ENCODE assay signal across 9 cellular contexts in the genomic region with DNA sequence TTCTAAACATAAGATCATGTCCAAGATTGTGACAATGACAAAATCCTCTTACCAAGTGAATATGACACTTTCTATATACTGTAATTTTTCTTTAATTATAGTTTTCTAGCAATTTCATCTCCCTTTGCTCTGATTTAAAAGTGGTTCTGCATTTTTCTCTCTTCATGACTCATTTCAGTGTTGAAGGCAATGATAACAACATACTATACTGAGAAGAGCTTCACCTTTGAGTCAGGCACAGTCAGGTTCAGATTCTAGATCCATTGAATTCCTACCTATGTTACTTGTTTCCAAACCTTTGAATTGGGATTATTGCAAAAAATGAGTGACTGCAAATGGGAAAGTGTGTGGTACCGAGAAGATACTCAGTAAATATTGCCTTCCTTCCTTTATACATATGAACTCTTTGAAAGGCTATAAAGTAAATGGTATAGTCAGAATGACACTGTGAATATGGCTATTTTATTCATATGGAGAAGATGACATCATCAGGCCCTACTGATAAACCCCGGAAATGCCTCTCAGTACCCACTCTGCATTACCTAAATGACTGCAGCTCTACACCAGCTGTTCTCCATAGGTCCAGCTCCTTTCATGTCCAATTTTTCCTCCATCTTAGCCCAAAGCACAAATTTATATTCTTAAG.
A peak's percentile ranks its signal among the peaks of the same experiment; 100 is the strongest.
DNase-seq lines count a peak whose midpoint lies in the region; ATAC-seq, FAIRE-seq and TF ChIP-seq lines count a peak whose summit lies in the region.
"Had no signal": no experiment of that assay in that cellular context is flagged by ENCODE, and none has a peak within 500 bp of the region (broad histone marks: within the 10 kb centered on the region; RNA-seq: fewer than 3 reads in every experiment).

No MANE protein-coding gene starts in this region.

- no peak for TF ChIP-seq RAD21 in HepG2 (CRISPR knock-in tag; IDR thresholded peaks at IDR 0.05)

- no peaks in the 10 kb centered on the region for H4K20me1 ChIP-seq in HepG2 (ENCODE audit: insufficient read depth, low read length)

- no peaks in the 10 kb centered on the region for H3K79me2 ChIP-seq in HepG2 (ENCODE audit: insufficient read depth, low read length)
- no peaks in the 10 kb centered on the region for H3K79me2 ChIP-seq in mesendoderm (ENCODE audit: control insufficient read depth, insufficient read depth, low read length)

- CTCF ChIA-PET in HepG2 (lab: Yijun Ruan, JAX; ENCODE audit: low intra/inter-chr PET ratio, low total read pairs), result no interaction called here

- ATAC-seq in HepG2, result no peak
- no peak for ATAC-seq in right lobe of liver
- ATAC-seq in HG02588 (IDR thresholded peaks at IDR 0.05; ENCODE audit: unreplicated experiment), result peak; percentile 71
- peak; percentile 94 for ATAC-seq in HG03565 (IDR thresholded peaks at IDR 0.05; ENCODE audit: unreplicated experiment)
- peak; percentile 93 for ATAC-seq in stimulated activated naive CD8-positive, alpha-beta T cell treated with anti-CD3 and anti-CD28 coated beads, Interleukin-15, Interleukin-2, amounts not matched to agents 100 U/mL and 50 U/mL, for 24 hours
- ATAC-seq: Panc1 had no signal

- in situ Hi-C loops in HepG2 (cut with HindIII; ENCODE audit: extremely low pct_ligation_motif_present, low pct_unique_long_range_greater_than_20kb), result no loop called here

- no peak overlapping the region for H3K18ac ChIP-seq in mesendoderm (ENCODE audit: low read length)

- H3K9me3 ChIP-seq in HepG2 (ENCODE audit: low read length) (no peaks in the 10 kb centered on the region), right lobe of liver (no peaks in the 10 kb centered on the region), esophagus muscularis mucosa (no peaks in the 10 kb centered on the region)

- no peak overlapping the region for H2BK5ac ChIP-seq in mesendoderm (ENCODE audit: low read length)

- H3K23ac ChIP-seq in mesendoderm (ENCODE audit: low read length), result no peak overlapping the region

- H3K27me3 ChIP-seq in HepG2 (ENCODE audit: control insufficient read depth in 1 of 2, insufficient read depth in 2 of 2, low read length in 2 of 2) (no peaks in the 10 kb centered on the region), right lobe of liver (no peaks in the 10 kb centered on the region), esophagus muscularis mucosa (no peaks in the 10 kb centered on the region), mesendoderm (ENCODE audit: insufficient read depth, low read length, poor library complexity) (no peaks in the 10 kb centered on the region)

- no peak overlapping the region for H3K4me2 ChIP-seq in HepG2 (ENCODE audit: low read depth, low read length)
- H3K4me2 ChIP-seq in mesendoderm (ENCODE audit: low read length), result no peak overlapping the region

- TF ChIP-seq CTCF in HepG2 (CRISPR knock-in tag; IDR thresholded peaks at IDR 0.05) (no peak), right lobe of liver (IDR thresholded peaks at IDR 0.05) (no peak), esophagus muscularis mucosa (IDR thresholded peaks at IDR 0.05) (no peak)

- H3K4me3 ChIP-seq in HepG2 (replicated peaks in 1 of 3; ENCODE audit: insufficient read depth in 1 of 3, low read depth in 2 of 3, low read length in 3 of 3) (no peak overlapping the region), right lobe of liver (no peak overlapping the region), esophagus muscularis mucosa (no peak overlapping the region), mesendoderm (ENCODE audit: low read length) (no peak overlapping the region)

- H4K5ac ChIP-seq in mesendoderm (ENCODE audit: low read length), result no peak overlapping the region

- no peak for TF ChIP-seq EP300 in HepG2 (IDR thresholded peaks at IDR 0.05; ENCODE audit: low read depth in 2 of 2, low read length in 2 of 2)
- TF ChIP-seq EP300 in HepG2 (CRISPR knock-in tag; IDR thresholded peaks at IDR 0.05; ENCODE audit: borderline replicate concordance), result no peak
- TF ChIP-seq EP300 in esophagus muscularis mucosa (IDR thresholded peaks at IDR 0.05), result no peak

- H3K9ac ChIP-seq in HepG2 (ENCODE audit: insufficient read depth, low read depth, low read length) (no peak overlapping the region), mesendoderm (ENCODE audit: low read length) (no peak overlapping the region)

- BruUV-seq in HepG2 (replicated peaks; lab: Mats Ljungman, UMichigan), result no TSS peak

- intact Hi-C loops in HepG2 (cut with micrococcal nuclease; ENCODE audit: unreplicated experiment) (no loop called here), right lobe of liver (cut with DNase I) (no loop called here), esophagus muscularis mucosa (cut with DNase I) (no loop called here)

- TF ChIP-seq POLR2A in HepG2 (IDR thresholded peaks at IDR 0.05; ENCODE audit: insufficient read depth in 1 of 2, low read depth in 2 of 2, low read length in 2 of 2) (no peak), right lobe of liver (IDR thresholded peaks at IDR 0.05) (no peak), esophagus muscularis mucosa (IDR thresholded peaks at IDR 0.05; ENCODE audit: low read depth) (no peak)

- no peak overlapping the region for H3K27ac ChIP-seq in HepG2 (ENCODE audit: extremely low read length, insufficient read depth, low read length)
- no peak overlapping the region for H3K27ac ChIP-seq in right lobe of liver
- no peak overlapping the region for H3K27ac ChIP-seq in esophagus muscularis mucosa (replicated peaks in 1 of 4)
- no peak overlapping the region for H3K27ac ChIP-seq in mesendoderm (ENCODE audit: low read depth, low read length)

- no peak overlapping the region for H2AFZ ChIP-seq in HepG2 (ENCODE audit: low read length)

- DNase-seq in HepG2 (ENCODE audit: low spot score) (no peak), right lobe of liver (no peak), esophagus muscularis mucosa (ENCODE audit: extremely low spot score) (no peak), activated gamma-delta T cell treated with Interleukin-2 at 50 U/mL for 16 hours (no peak), mesendoderm (no peak)
- DNase-seq in stimulated activated naive CD8-positive, alpha-beta T cell treated with anti-CD3 and anti-CD28 coated beads, Interleukin-15, Interleukin-2, amounts not matched to agents 100 U/mL and 50 U/mL, for 24 hours, result no peak

- FAIRE-seq in HepG2 (lab: Jason Lieb, UNC), result no peak

- H3K4me1 ChIP-seq in HepG2 (ENCODE audit: insufficient read depth, low read length), result peaks cover 13% of the 10 kb centered on the region; the same call in 1 of the 2 replicates
- no peaks in the 10 kb centered on the region for H3K4me1 ChIP-seq in right lobe of liver
- peaks cover 13 to 17% (median 15%) of the 10 kb centered on the region in 4 donors for H3K4me1 ChIP-seq in esophagus muscularis mucosa
- H3K4me1 ChIP-seq in mesendoderm (ENCODE audit: control insufficient read depth, low read depth, low read length), result no peaks in the 10 kb centered on the region

- 64% methylated on average over 2 of the region's 2 CpGs for WGBS in HepG2 (ENCODE audit: low lambda C conversion rate)
- WGBS in right lobe of liver (ENCODE audit: insufficient coverage, low coverage, low lambda C conversion rate, missing lambda C conversion rate), result 70% methylated on average over 2 of the region's 2 CpGs
- 92% methylated on average over 2 of the region's 2 CpGs for WGBS in esophagus muscularis mucosa
- no CpG with 5 or more reads among the region's 2 CpGs for WGBS in mesendoderm (ENCODE audit: extremely low coverage, insufficient coverage, low lambda C conversion rate)

- no peak overlapping the region for H2BK15ac ChIP-seq in mesendoderm (replicated peaks; ENCODE audit: low read depth)

- no peak overlapping the region for H3K56ac ChIP-seq in mesendoderm (ENCODE audit: low read length)

- H4K8ac ChIP-seq in mesendoderm (ENCODE audit: low read depth, low read length), result no peak overlapping the region

- POLR2A ChIA-PET in HepG2 (lab: Yijun Ruan, JAX), result no interaction called here

- no peak overlapping the region for H2BK120ac ChIP-seq in mesendoderm (ENCODE audit: low read depth, low read length)

- H2AK5ac ChIP-seq in mesendoderm (ENCODE audit: low read length), result no peak overlapping the region

- no peak overlapping the region for H3K4ac ChIP-seq in mesendoderm (ENCODE audit: low read depth, low read length)

- H3K36me3 ChIP-seq in HepG2 (replicated peaks in 1 of 2; ENCODE audit: control insufficient read depth in 1 of 2, insufficient read depth in 2 of 2, low read length in 2 of 2) (no peaks in the 10 kb centered on the region), right lobe of liver (no peaks in the 10 kb centered on the region), esophagus muscularis mucosa (peaks cover 0 to 11% (median 3%) of the 10 kb centered on the region in 4 donors), mesendoderm (ENCODE audit: control insufficient read depth, insufficient read depth, low read length) (no peaks in the 10 kb centered on the region)

- no peaks in the 10 kb centered on the region for H3K79me1 ChIP-seq in mesendoderm (ENCODE audit: low read length)

TF ChIP-seq in HepG2, 621 proteins besides CTCF, POLR2A, EP300 and RAD21:
- TF ChIP-seq ATF7 (IDR thresholded peaks at IDR 0.05) (peak; percentile 72), ATF7 (CRISPR knock-in tag; IDR thresholded peaks at IDR 0.05) (no peak), ZSCAN21 (CRISPR knock-in tag; IDR thresholded peaks at IDR 0.05; ENCODE audit: borderline replicate concordance) (no peak), CREB1 (IDR thresholded peaks at IDR 0.05) (0 out of 2 replicates have a peak, but pooled peaks have one; percentile 22), CREB1 (CRISPR knock-in tag; IDR thresholded peaks at IDR 0.05) (no peak)

Comparison
In these comparisons a context has a peak if more than half of its experiments do, and no peak if none do; other contexts are left out.
1. ATAC-seq: peak in HG02588 (single experiment), HG03565 (single experiment) and stimulated activated naive CD8-positive, alpha-beta T cell treated with anti-CD3 and anti-CD28 coated beads, Interleukin-15, Interleukin-2, amounts not matched to agents 100 U/mL and 50 U/mL, for 24 hours (single experiment); none in HepG2 (single experiment) and right lobe of liver (0 of 4).